ENCODE assay signal across 23 cellular contexts in the genomic region with DNA sequence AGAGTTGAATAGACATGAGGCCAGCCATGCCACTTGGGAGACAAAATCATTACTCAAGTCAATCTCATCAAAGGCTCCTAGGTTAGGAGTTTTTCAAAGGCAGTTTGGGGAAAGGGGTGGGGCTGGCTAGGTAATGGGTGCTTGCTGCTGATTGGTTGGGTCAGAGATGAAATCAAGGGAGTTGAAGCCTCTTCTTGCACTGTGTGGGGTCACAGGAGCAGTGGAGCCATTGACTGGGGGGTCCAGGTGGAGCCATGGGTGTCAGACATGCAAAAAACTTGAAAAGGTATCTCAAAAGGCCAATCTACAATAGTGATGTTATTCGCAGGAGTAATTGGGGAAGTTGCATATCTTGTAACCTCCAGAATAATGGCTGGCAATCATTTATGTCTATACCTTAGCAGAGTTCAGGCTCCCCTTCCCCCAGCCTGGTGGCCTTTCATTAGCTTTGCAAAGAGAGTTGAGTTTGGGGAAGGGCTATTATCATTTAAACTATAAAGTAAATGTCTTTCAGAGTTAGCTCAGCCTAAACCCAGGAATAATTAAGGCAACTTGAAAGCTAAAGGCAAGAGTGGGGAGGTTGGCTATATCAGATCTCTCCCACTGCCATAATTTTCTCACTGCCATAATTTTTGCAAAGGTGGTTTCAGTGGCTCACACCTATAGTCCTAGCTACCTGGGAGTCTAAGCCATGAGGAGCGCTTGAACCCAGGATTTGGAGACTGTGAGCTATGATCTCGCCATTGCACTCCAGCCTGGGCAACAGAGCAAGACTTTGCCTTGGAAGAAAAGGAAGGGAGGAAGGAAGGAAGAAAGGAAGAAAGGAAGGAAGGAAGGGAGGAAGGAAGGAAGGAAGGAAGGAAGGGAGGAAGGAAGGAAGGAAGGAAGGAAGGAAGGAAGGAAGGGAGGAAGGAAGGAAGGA. TPM values are rescaled to one million over a fixed set of nuclear protein-coding genes. Genes with fewer than 3 reads are reported as not detected.
"Had no signal": no experiment of that assay in that cellular context is flagged by ENCODE, and none has a peak within 500 bp of the region (broad histone marks: within the 10 kb centered on the region; RNA-seq: fewer than 3 reads in every experiment).

No MANE protein-coding gene starts in this region.

- H3K27me3 ChIP-seq: colonic mucosa, right lobe of liver had no signal

- H3K79me2 ChIP-seq: parathyroid adenoma had no signal

- H3K4me1 ChIP-seq: colonic mucosa, parathyroid adenoma, right lobe of liver, stomach had no signal

- H3K36me3 ChIP-seq: colonic mucosa, right lobe of liver, stomach had no signal

- DNase-seq: activated CD4-positive, alpha-beta T cell treated with anti-CD3 and anti-CD28 coated beads, Interleukin-2, amount 10 ng/mL, durations not matched to agents 24 days and 14 days; activated CD8-positive, alpha-beta T cell treated with anti-CD3 and anti-CD28 coated beads for 36 hours; activated effector memory CD4-positive, alpha-beta T cell treated with Interleukin-2 at 50 U/mL for 16 hours; activated naive CD4-positive, alpha-beta T cell treated with anti-CD3 and anti-CD28 coated beads, Interleukin-2, amount 10 ng/mL, durations not matched to agents 7 days and 5 days; activated naive CD8-positive, alpha-beta T cell treated with anti-CD3 and anti-CD28 coated beads, Interleukin-2, amount 50 U/mL, for 24 hours; activated T-cell treated with anti-CD3 and anti-CD28 coated beads, Interleukin-2, amount 50 U/mL, for 24 hours; aorta; colonic mucosa; foreskin melanocyte; glutamatergic neuron; hippocampal formation; left cardiac atrium; mesenchymal stem cell; naive thymus-derived CD4-positive, alpha-beta T cell; right lobe of liver; small intestine; stimulated activated CD4-positive, alpha-beta T cell treated with anti-CD3 and anti-CD28 coated beads, Interleukin-15, amount 100 ng/mL, for 24 hours; stimulated activated CD4-positive, alpha-beta T cell treated with anti-CD3 and anti-CD28 coated beads, Interleukin-2, amount 100 ng/mL, for 48 hours; stomach; T-helper 17 cell had no signal

- H3K4me3 ChIP-seq: colonic mucosa, right lobe of liver, stomach had no signal

- H2AFZ ChIP-seq: parathyroid adenoma had no signal

- FAIRE-seq: islet of Langerhans, small intestine had no signal

- H3K27ac ChIP-seq: colonic mucosa, parathyroid adenoma, right lobe of liver, stomach had no signal

- H3K9ac ChIP-seq: parathyroid adenoma had no signal

- H3K9me3 ChIP-seq: colonic mucosa, right lobe of liver, stomach had no signal

- ATAC-seq: activated CD8-positive, alpha-beta T cell treated with anti-CD3 and anti-CD28 coated beads for 36 hours; activated naive CD8-positive, alpha-beta T cell treated with anti-CD3 and anti-CD28 coated beads, Interleukin-2, amount 50 U/mL, for 24 hours; left cardiac atrium; naive thymus-derived CD4-positive, alpha-beta T cell; right lobe of liver; T-helper 17 cell had no signal

RNA-seq across cellular contexts. Expression of a gene that starts 36.5 kb away (rescaled TPM):
- total RNA-seq: activated CD4-positive, alpha-beta T cell treated with anti-CD3 and anti-CD28 coated beads, Interleukin-2, amount 10 ng/mL, durations not matched to agents 24 days and 14 days; activated CD8-positive, alpha-beta T cell treated with anti-CD3 and anti-CD28 coated beads for 36 hours; temporal lobe had no signal
- polyA plus RNA-seq: naive thymus-derived CD4-positive, alpha-beta T cell had no signal
